19 cellular contexts compared by ENCODE assay signal in genomic region chr14:92578511-92578910, GRCh38.
A peak's percentile ranks its signal among the peaks of the same experiment; 100 is the strongest.
DNase-seq lines count a peak whose midpoint lies in the region; ATAC-seq and TF ChIP-seq lines count a peak whose summit lies in the region.
"Had no signal": no experiment of that assay in that cellular context is flagged by ENCODE, and none has a peak within 500 bp of the region (broad histone marks: within the 10 kb centered on the region; RNA-seq: fewer than 3 reads in every experiment).

No MANE protein-coding gene starts in this region.

- H3K27me3 Mint-ChIP-seq in activated T-helper 1 cell treated with anti-CD3 and anti-CD28 coated beads, Interleukin-12 subunit alpha, Interleukin-12 subunit beta, Interleukin-2, Interleukin-4 antibody, amounts not matched to agents 30 ng/mL and 10 ng/mL and 1 ng/mL, durations not matched to agents 14 hours and 24 hours and 36 hours (ENCODE audit: insufficient read depth), result peaks cover 15% of the 10 kb centered on the region
- H3K27me3 Mint-ChIP-seq: CD4-positive, CD25-positive, alpha-beta regulatory T cell had no signal

- no peak overlapping the region for H3K27ac ChIP-seq in BLaER1
- H3K27ac ChIP-seq: gastroesophageal sphincter, prostate gland had no signal

- intact Hi-C loops in activated T-helper 1 cell treated with anti-CD3 and anti-CD28 coated beads, Interleukin-12 subunit alpha, Interleukin-12 subunit beta, Interleukin-2, Interleukin-4 antibody, amounts not matched to agents 30 ng/mL and 10 ng/mL and 1 ng/mL, durations not matched to agents 14 hours and 24 hours and 36 hours (cut with micrococcal nuclease), result no loop called here

- no peak for ATAC-seq in GM19324 (IDR thresholded peaks at IDR 0.05; ENCODE audit: low FRiP score, unreplicated experiment)
- ATAC-seq: gastroesophageal sphincter, mucosa of descending colon had no signal

- H3K9me3 ChIP-seq in BLaER1, result peaks cover 13% of the 10 kb centered on the region
- H3K9me3 ChIP-seq: gastroesophageal sphincter, mucosa of descending colon, prostate gland, transverse colon had no signal

- no peak overlapping the region for H3K9ac ChIP-seq in BLaER1

- H3K27me3 ChIP-seq in BLaER1, result no peaks in the 10 kb centered on the region
- H3K27me3 ChIP-seq: gastroesophageal sphincter, transverse colon had no signal

- peaks cover 16% of the 10 kb centered on the region for H3K36me3 Mint-ChIP-seq in activated T-helper 1 cell treated with anti-CD3 and anti-CD28 coated beads, Interleukin-12 subunit alpha, Interleukin-12 subunit beta, Interleukin-2, Interleukin-4 antibody, amounts not matched to agents 30 ng/mL and 10 ng/mL and 1 ng/mL, durations not matched to agents 14 hours and 24 hours and 36 hours (ENCODE audit: low read depth)
- H3K36me3 Mint-ChIP-seq: CD4-positive, CD25-positive, alpha-beta regulatory T cell had no signal

- in situ Hi-C loops in astrocyte of the spinal cord (cut with HindIII; ENCODE audit: low sequenced_read_pairs), result no loop called here

- H3K4me3 Mint-ChIP-seq in activated T-helper 1 cell treated with anti-CD3 and anti-CD28 coated beads, Interleukin-12 subunit alpha, Interleukin-12 subunit beta, Interleukin-2, Interleukin-4 antibody, amounts not matched to agents 30 ng/mL and 10 ng/mL and 1 ng/mL, durations not matched to agents 14 hours and 24 hours and 36 hours, result no peak overlapping the region

- H3K9me3 Mint-ChIP-seq in activated T-helper 1 cell treated with anti-CD3 and anti-CD28 coated beads, Interleukin-12 subunit alpha, Interleukin-12 subunit beta, Interleukin-2, Interleukin-4 antibody, amounts not matched to agents 30 ng/mL and 10 ng/mL and 1 ng/mL, durations not matched to agents 14 hours and 24 hours and 36 hours, result peaks cover 6% of the 10 kb centered on the region
- H3K9me3 Mint-ChIP-seq: CD4-positive, CD25-positive, alpha-beta regulatory T cell had no signal

- H3K4me2 ChIP-seq in BLaER1, result peak overlapping the region; percentile 68

- H3K36me3 ChIP-seq in BLaER1, result peaks cover 33% of the 10 kb centered on the region
- H3K36me3 ChIP-seq: prostate gland had no signal

- peaks cover 60% of the 10 kb centered on the region for H3K4me1 ChIP-seq in BLaER1
- H3K4me1 ChIP-seq: gastroesophageal sphincter, prostate gland had no signal

- peaks cover 61% of the 10 kb centered on the region for H3K4me1 Mint-ChIP-seq in activated T-helper 1 cell treated with anti-CD3 and anti-CD28 coated beads, Interleukin-12 subunit alpha, Interleukin-12 subunit beta, Interleukin-2, Interleukin-4 antibody, amounts not matched to agents 30 ng/mL and 10 ng/mL and 1 ng/mL, durations not matched to agents 14 hours and 24 hours and 36 hours (ENCODE audit: low read depth)

- TF ChIP-seq CTCF in astrocyte of the spinal cord (IDR thresholded peaks at IDR 0.05; ENCODE audit: low read depth, low read length), result no peak

- DNase-seq in HCEC 1CT (peak; percentile 48), astrocyte of the spinal cord (ENCODE audit: low read depth, low spot score) (peak; percentile 61), myocyte (ENCODE audit: low read depth) (peak; percentile 58), DMS153 treated with DMSO at 0.1 percent for 48 hours (lab: John Stamatoyannopoulos, UW; ENCODE audit: unreplicated experiment) (no peak), cerebellar cortex (ENCODE audit: low spot score) (no peak)
- DNase-seq in activated T-helper 1 cell treated with anti-CD3 and anti-CD28 coated beads, Interleukin-12 subunit alpha, Interleukin-12 subunit beta, Interleukin-2, Interleukin-4 antibody, amounts not matched to agents 30 ng/mL and 10 ng/mL and 1 ng/mL, durations not matched to agents 14 hours and 24 hours and 36 hours (ENCODE audit: low spot score), result no peak
- DNase-seq: activated CD4-positive, alpha-beta T cell treated with anti-CD3 and anti-CD28 coated beads for 4 hours; activated T-cell treated with anti-CD3 and anti-CD28 coated beads, Interleukin-2, amount 50 U/mL, for 1 hour; CD4-positive, CD25-positive, alpha-beta regulatory T cell; MM.1S; mucosa of descending colon; NCI-H2029; RPMI8226; stimulated activated CD4-positive, alpha-beta T cell treated with anti-CD3 and anti-CD28 coated beads, Interleukin-15, amount 100 ng/mL, for 24 hours; transverse colon had no signal

- no peak overlapping the region for H3K27ac Mint-ChIP-seq in activated T-helper 1 cell treated with anti-CD3 and anti-CD28 coated beads, Interleukin-12 subunit alpha, Interleukin-12 subunit beta, Interleukin-2, Interleukin-4 antibody, amounts not matched to agents 30 ng/mL and 10 ng/mL and 1 ng/mL, durations not matched to agents 14 hours and 24 hours and 36 hours

- H4K20me1 ChIP-seq in BLaER1, result no peaks in the 10 kb centered on the region

- no peak overlapping the region for H3K4me3 ChIP-seq in BLaER1
- H3K4me3 ChIP-seq in astrocyte of the spinal cord (ENCODE audit: low read depth, low read length), result no peak overlapping the region
- H3K4me3 ChIP-seq: gastroesophageal sphincter, mucosa of descending colon, prostate gland, transverse colon had no signal

Comparison
In these comparisons a context has a peak if more than half of its experiments do, and no peak if none do; other contexts are left out.
1. DNase-seq: peak in HCEC 1CT (single experiment), astrocyte of the spinal cord (single experiment) and myocyte (single experiment); none in DMS153 treated with DMSO at 0.1 percent for 48 hours (single experiment), activated T-helper 1 cell treated with anti-CD3 and anti-CD28 coated beads, Interleukin-12 subunit alpha, Interleukin-12 subunit beta, Interleukin-2, Interleukin-4 antibody, amounts not matched to agents 30 ng/mL and 10 ng/mL and 1 ng/mL, durations not matched to agents 14 hours and 24 hours and 36 hours (single experiment) and cerebellar cortex (single experiment).